Comparison of ENCODE assay signal across 8 cellular contexts in genomic region chr10:13707156-13707881, GRCh38.
DNase-seq lines count a peak whose midpoint lies in the region; ATAC-seq and TF ChIP-seq lines count a peak whose summit lies in the region.

No MANE protein-coding gene starts in this region.

- peaks cover 8% of the 10 kb centered on the region for H3K36me3 ChIP-seq in fibroblast of lung (ENCODE audit: control insufficient read depth, insufficient read depth, low read length)
- no peaks in the 10 kb centered on the region for H3K36me3 ChIP-seq in muscle layer of colon (ENCODE audit: insufficient read depth, low read length)
- no peaks in the 10 kb centered on the region for H3K36me3 ChIP-seq in transverse colon

- peaks cover 54% of the 10 kb centered on the region for H3K79me2 ChIP-seq in fibroblast of lung (ENCODE audit: control insufficient read depth, insufficient read depth, low read length)

- H3K36me3 Mint-ChIP-seq in activated CD8-positive, alpha-beta T cell treated with anti-CD3 and anti-CD28 coated beads for 36 hours (ENCODE audit: low read depth): no peaks in the 10 kb centered on the region

- no peaks in the 10 kb centered on the region for H3K9me3 ChIP-seq in fibroblast of lung (ENCODE audit: control insufficient read depth, insufficient read depth, low read depth, low read length)
- no peaks in the 10 kb centered on the region for H3K9me3 ChIP-seq in muscle layer of colon (ENCODE audit: low read length)
- H3K9me3 ChIP-seq in transverse colon: no peaks in the 10 kb centered on the region

- H3K27ac Mint-ChIP-seq in activated CD8-positive, alpha-beta T cell treated with anti-CD3 and anti-CD28 coated beads for 36 hours: no peak overlapping the region

- TF ChIP-seq EP300 in transverse colon (IDR thresholded peaks at IDR 0.05; ENCODE audit: low read depth): no peak

- POLR2A ChIA-PET in activated CD8-positive, alpha-beta T cell treated with anti-CD3 and anti-CD28 coated beads for 36 hours (lab: Charles Lee): no interaction called here

- no peak for TF ChIP-seq POLR2A in transverse colon (IDR thresholded peaks at IDR 0.05)

- H3K4me3 ChIP-seq in GM12864 (ENCODE audit: low read depth, low read length): peak overlapping the region; percentile 60
- peak overlapping the region; percentile 58 to 98 (median 70) for H3K4me3 ChIP-seq in fibroblast of lung (replicated peaks in 1 of 4; ENCODE audit: control extremely low read depth in 1 of 4, insufficient read depth in 1 of 4, low read depth in 3 of 4, low read length in 4 of 4)
- H3K4me3 ChIP-seq in muscle layer of colon (ENCODE audit: low read depth in 1 of 2, low read length in 2 of 2): peak overlapping the region; percentile 72 to 74
- peak overlapping the region; percentile 32 to 64 (median 42) for H3K4me3 ChIP-seq in transverse colon

- H3K27ac ChIP-seq in fibroblast of lung (ENCODE audit: insufficient read depth, low read length) (peak overlapping the region; percentile 75), muscle layer of colon (ENCODE audit: low read depth, low read length) (peak overlapping the region; percentile 84), transverse colon (peak overlapping the region; percentile 72 to 85 (median 82))

- WGBS in transverse colon (ENCODE audit: low coverage in 1 of 2), 2 donors: 8% methylated on average over 7 to 26 of the region's 26 CpGs

- DNase-seq in GM12864 (ENCODE audit: low read depth) (peak; percentile 68), fibroblast of lung (ENCODE audit: low read depth in 2 of 2) (peak; percentile 95 to 97), transverse colon (peak; percentile 75)
- DNase-seq in activated CD8-positive, alpha-beta T cell treated with anti-CD3 and anti-CD28 coated beads for 36 hours: peak; percentile 42

- in situ Hi-C loops in transverse colon (cut with MboI; ENCODE audit: low pct_ligation_motif_present in 1 of 4, low pct_unique_long_range_greater_than_20kb in 1 of 4, low sequenced_read_pairs in 3 of 4): no loop called here

- peak overlapping the region; percentile 74 for H3K4me2 ChIP-seq in fibroblast of lung (ENCODE audit: extremely low read depth, insufficient read depth, low read length)

- intact Hi-C loops in activated CD8-positive, alpha-beta T cell treated with anti-CD3 and anti-CD28 coated beads for 36 hours (cut with micrococcal nuclease): no loop called here
- intact Hi-C loops in transverse colon (cut with DNase I; ENCODE audit: low total_unique reads): no loop called here

- H3K27me3 ChIP-seq in fibroblast of lung (ENCODE audit: control insufficient read depth, insufficient read depth, low read length) (no peaks in the 10 kb centered on the region), muscle layer of colon (ENCODE audit: control insufficient read depth in 1 of 2, insufficient read depth in 2 of 2, low read length in 2 of 2) (no peaks in the 10 kb centered on the region), transverse colon (no peaks in the 10 kb centered on the region)

- no peaks in the 10 kb centered on the region for H4K20me1 ChIP-seq in fibroblast of lung (ENCODE audit: control insufficient read depth, extremely low read depth, insufficient read depth, low read length)

- peaks cover 17% of the 10 kb centered on the region for H3K4me1 ChIP-seq in fibroblast of lung (ENCODE audit: control insufficient read depth, extremely low read depth, insufficient read depth, low read length)
- H3K4me1 ChIP-seq in muscle layer of colon (ENCODE audit: insufficient read depth, low read length): peaks cover 46% of the 10 kb centered on the region
- H3K4me1 ChIP-seq in transverse colon: peaks cover 9 to 34% (median 21%) of the 10 kb centered on the region in 4 donors

- CTCF ChIA-PET in activated CD8-positive, alpha-beta T cell treated with anti-CD3 and anti-CD28 coated beads for 36 hours (lab: Charles Lee): interaction anchor here (0.7 to 1.4 kb wide), 4 partner anchors 12 to 70 kb away, joined by 3 to 4 read pairs (median 4); no protein-coding TSS in a partner anchor

- TF ChIP-seq CTCF in GM12864 (IDR thresholded peaks at IDR 0.05; ENCODE audit: low read depth, low read length, missing control alignments) (no peak), fibroblast of lung (conservative IDR thresholded peaks at IDR 0.05 in 1 of 2, IDR thresholded peaks at IDR 0.05 in 1 of 2; ENCODE audit: low read depth in 1 of 2, low read length in 2 of 2) (peak in 1 of 2 donors; percentile 17), transverse colon (IDR thresholded peaks at IDR 0.05) (no peak)
- TF ChIP-seq CTCF in activated CD8-positive, alpha-beta T cell treated with anti-CD3 and anti-CD28 coated beads for 36 hours (IDR thresholded peaks at IDR 0.05): no peak

- H3K9ac ChIP-seq in fibroblast of lung (ENCODE audit: insufficient read depth, low read length) (peak overlapping the region; percentile 66), muscle layer of colon (ENCODE audit: low read length) (peak overlapping the region; percentile 76)

- H3K27me3 Mint-ChIP-seq in activated CD8-positive, alpha-beta T cell treated with anti-CD3 and anti-CD28 coated beads for 36 hours: peaks cover 35% of the 10 kb centered on the region

- peaks cover 15% of the 10 kb centered on the region for H3K4me1 Mint-ChIP-seq in activated CD8-positive, alpha-beta T cell treated with anti-CD3 and anti-CD28 coated beads for 36 hours (ENCODE audit: low read depth)

- H3K4me3 Mint-ChIP-seq in activated CD8-positive, alpha-beta T cell treated with anti-CD3 and anti-CD28 coated beads for 36 hours: peak overlapping the region; percentile 55

- H3K9me3 Mint-ChIP-seq in activated CD8-positive, alpha-beta T cell treated with anti-CD3 and anti-CD28 coated beads for 36 hours: no peaks in the 10 kb centered on the region

- H2AFZ ChIP-seq in fibroblast of lung (ENCODE audit: low read length): no peak overlapping the region

- ATAC-seq in HG03432 (IDR thresholded peaks at IDR 0.05; ENCODE audit: unreplicated experiment) (peak; percentile 57), GM21423 (IDR thresholded peaks at IDR 0.05; ENCODE audit: unreplicated experiment) (no peak), GM19455 (IDR thresholded peaks at IDR 0.05; ENCODE audit: unreplicated experiment) (no peak)
- peak; percentile 49 for ATAC-seq in activated CD8-positive, alpha-beta T cell treated with anti-CD3 and anti-CD28 coated beads for 36 hours

Comparison
In these comparisons a context has a peak if more than half of its experiments do, and no peak if none do; other contexts are left out.
1. DNase-seq: peak in every context shown above with its lines; median percentile 96 in fibroblast of lung; 75 in transverse colon; 68 in GM12864; 42 in activated CD8-positive, alpha-beta T cell treated with anti-CD3 and anti-CD28 coated beads for 36 hours.
2. ATAC-seq: peak in HG03432 (single experiment) and activated CD8-positive, alpha-beta T cell treated with anti-CD3 and anti-CD28 coated beads for 36 hours (single experiment); none in GM21423 (single experiment) and GM19455 (single experiment).
3. Peak in every context shown above with its lines, with median percentiles within 50 percentile points of each other: H3K4me3 ChIP-seq and H3K27ac ChIP-seq.